In genomic region chr1:24866211-24867063, GRCh38 we compare ENCODE assay signal across 2 cellular contexts.
TF ChIP-seq lines count a peak whose summit lies in the region.

No MANE protein-coding gene starts in this region.

TF ChIP-seq in IMR-90, 13 proteins besides CTCF, POLR2A, EP300 and RAD21 (continued from another document):
- TF ChIP-seq FOS (IDR thresholded peaks at IDR 0.05; ENCODE audit: low read depth, low read length): no peak

TF ChIP-seq in WTC11, 78 proteins besides CTCF, POLR2A, EP300 and RAD21:
- TF ChIP-seq ARID4B (CRISPR knock-in tag; IDR thresholded peaks at IDR 0.05; ENCODE audit: borderline replicate concordance) (no peak), ZNF423 (CRISPR knock-in tag; IDR thresholded peaks at IDR 0.05) (no peak), ATF6 (CRISPR knock-in tag; IDR thresholded peaks at IDR 0.05) (no peak), E2F4 (CRISPR knock-in tag; IDR thresholded peaks at IDR 0.05; ENCODE audit: borderline replicate concordance, low read depth) (no peak), ATF1 (CRISPR knock-in tag; IDR thresholded peaks at IDR 0.05) (no peak), E2F1 (CRISPR knock-in tag; IDR thresholded peaks at IDR 0.05) (no peak), ZSCAN18 (CRISPR knock-in tag; IDR thresholded peaks at IDR 0.05) (no peak), FOXK1 (CRISPR knock-in tag; IDR thresholded peaks at IDR 0.05) (no peak), ZNF425 (CRISPR knock-in tag; conservative IDR thresholded peaks at IDR 0.05) (no peak), RELA (CRISPR knock-in tag; IDR thresholded peaks at IDR 0.05; ENCODE audit: borderline replicate concordance) (no peak), ZNF219 (CRISPR knock-in tag; IDR thresholded peaks at IDR 0.05; ENCODE audit: borderline replicate concordance) (no peak), CBFB (CRISPR knock-in tag; IDR thresholded peaks at IDR 0.05; ENCODE audit: low read depth) (no peak), ETV6 (CRISPR knock-in tag; IDR thresholded peaks at IDR 0.05) (no peak), NR1H2 (CRISPR knock-in tag; IDR thresholded peaks at IDR 0.05) (no peak)
